In genomic region chr12:120584343-120585149, GRCh38 we compare ENCODE assay signal across 8 cellular contexts. TPM values are rescaled to one million over a fixed set of nuclear protein-coding genes. Genes with fewer than 3 reads are reported as not detected.
A peak's percentile ranks its signal among the peaks of the same experiment; 100 is the strongest.
DNase-seq lines count a peak whose midpoint lies in the region; ATAC-seq and TF ChIP-seq lines count a peak whose summit lies in the region.

No MANE protein-coding gene starts in this region.

- no peak overlapping the region for H3K27ac ChIP-seq in SK-N-SH (ENCODE audit: low read depth in 2 of 2, low read length in 1 of 2)
- H3K27ac ChIP-seq in right cardiac atrium (ENCODE audit: low read length) = peak overlapping the region; percentile 23
- H3K27ac ChIP-seq in rectal smooth muscle tissue (ENCODE audit: low read depth, low read length) = no peak overlapping the region

- no peak for TF ChIP-seq EP300 in SK-N-SH (IDR thresholded peaks at IDR 0.05; ENCODE audit: borderline replicate concordance in 1 of 2, low read depth in 1 of 2, low read length in 1 of 2)

- no peaks in the 10 kb centered on the region for H3K9me2 ChIP-seq in SK-N-SH

- H3K27me3 ChIP-seq in SK-N-SH (ENCODE audit: insufficient read depth) = no peaks in the 10 kb centered on the region
- no peaks in the 10 kb centered on the region for H3K27me3 ChIP-seq in right cardiac atrium (ENCODE audit: control insufficient read depth, insufficient read depth)
- H3K27me3 ChIP-seq in rectal smooth muscle tissue (ENCODE audit: control insufficient read depth, insufficient read depth, low read length) = no peaks in the 10 kb centered on the region

- no peak overlapping the region for H3K27ac Mint-ChIP-seq in activated naive CD8-positive, alpha-beta T cell treated with anti-CD3 and anti-CD28 coated beads, Interleukin-2, amount 10 ng/mL, durations not matched to agents 7 days and 5 days

- no peaks in the 10 kb centered on the region for H3F3A ChIP-seq in SK-N-SH (replicated peaks; ENCODE audit: insufficient read depth)

- CTCF ChIA-PET in HEK293T (lab: Yijun Ruan, JAX) (interaction anchor here (0.5 to 1.1 kb wide), 2 partner anchors 18 to 35 kb away, joined by 3 to 4 read pairs; no protein-coding TSS in a partner anchor), SK-N-SH (lab: Yijun Ruan, JAX) (interaction anchor here (0.6 to 5.2 kb wide), 14 partner anchors 8 to 522 kb away, joined by 3 to 94 read pairs (median 6); partner anchors contain the start of genes CABP1 and UNC119B)

- POLR2A ChIA-PET in HEK293T (lab: Yijun Ruan, JAX) (no interaction called here), SK-N-SH (lab: Yijun Ruan, JAX) (interaction anchor here (0.6 kb wide), 1 partner anchor 383 kb away, joined by 3 read pairs; no protein-coding TSS in a partner anchor)
- POLR2A ChIA-PET in activated naive CD8-positive, alpha-beta T cell treated with anti-CD3 and anti-CD28 coated beads, Interleukin-2, amount 10 ng/mL, durations not matched to agents 7 days and 5 days (lab: Charles Lee) = no interaction called here

- DNase-seq in AG08395 (ENCODE audit: low spot score) (peak; percentile 27), HEK293T (ENCODE audit: extremely low spot score) (peak; percentile 29), SK-N-SH (peak; percentile 77), right cardiac atrium (peak; percentile 55 to 86 (median 84)), kidney glomerular epithelial cell (lab: John Stamatoyannopoulos, UW) (no peak)
- DNase-seq in activated naive CD8-positive, alpha-beta T cell treated with anti-CD3 and anti-CD28 coated beads, Interleukin-2, amount 10 ng/mL, durations not matched to agents 7 days and 5 days = peak; percentile 72

- ATAC-seq in activated naive CD8-positive, alpha-beta T cell treated with anti-CD3 and anti-CD28 coated beads, Interleukin-2, amount 10 ng/mL, durations not matched to agents 7 days and 5 days (ENCODE audit: low read depth) = peak; percentile 12
- ATAC-seq in right cardiac atrium (peak; percentile 56 to 57), HG02642 (IDR thresholded peaks at IDR 0.05; ENCODE audit: poor library complexity, unreplicated experiment) (no peak)

- H3K4me1 Mint-ChIP-seq in activated naive CD8-positive, alpha-beta T cell treated with anti-CD3 and anti-CD28 coated beads, Interleukin-2, amount 10 ng/mL, durations not matched to agents 7 days and 5 days = peaks cover 27% of the 10 kb centered on the region

- no peaks in the 10 kb centered on the region for H3K9me3 ChIP-seq in SK-N-SH
- H3K9me3 ChIP-seq in right cardiac atrium (ENCODE audit: control insufficient read depth, low read length) = no peaks in the 10 kb centered on the region

- peak overlapping the region; percentile 71 for H3K4me3 Mint-ChIP-seq in activated naive CD8-positive, alpha-beta T cell treated with anti-CD3 and anti-CD28 coated beads, Interleukin-2, amount 10 ng/mL, durations not matched to agents 7 days and 5 days

- H2AFZ ChIP-seq in SK-N-SH (ENCODE audit: low read depth) = peak overlapping the region; percentile 67

- peak; percentile 18; the same call in 1 of the 2 replicates for TF ChIP-seq RAD21 in SK-N-SH (IDR thresholded peaks at IDR 0.05; ENCODE audit: low read length)

- peaks cover 15% of the 10 kb centered on the region; the same call in 1 of the 2 replicates for H3K79me2 ChIP-seq in SK-N-SH (ENCODE audit: insufficient read depth)

- H3K4me3 ChIP-seq in SK-N-SH (ENCODE audit: low read depth in 2 of 2, low read length in 1 of 2) (peak overlapping the region; percentile 39 to 44; a peak in 3 of 4 replicates), right cardiac atrium (ENCODE audit: low read length) (peak overlapping the region; percentile 43), rectal smooth muscle tissue (ENCODE audit: low read length) (peak overlapping the region; percentile 32)

- peak overlapping the region; percentile 51 for H3K4me2 ChIP-seq in SK-N-SH

- peaks cover 1% of the 10 kb centered on the region for H3K36me3 Mint-ChIP-seq in activated naive CD8-positive, alpha-beta T cell treated with anti-CD3 and anti-CD28 coated beads, Interleukin-2, amount 10 ng/mL, durations not matched to agents 7 days and 5 days

- peaks cover under 1% of the 10 kb centered on the region in 2 experiments for H3K36me3 ChIP-seq in SK-N-SH (replicated peaks in 1 of 2; ENCODE audit: control insufficient read depth in 1 of 2, insufficient read depth in 2 of 2, low read length in 1 of 2)
- no peaks in the 10 kb centered on the region for H3K36me3 ChIP-seq in rectal smooth muscle tissue (ENCODE audit: control insufficient read depth, insufficient read depth, low read length)

- 37% methylated on average over 24 of the region's 65 CpGs for WGBS in SK-N-SH (ENCODE audit: low lambda C conversion rate)
- WGBS in right cardiac atrium = 2% methylated on average over 65 of the region's 65 CpGs

- intact Hi-C loops in right cardiac atrium (cut with DNase I) = loop anchor here (5.0 to 10.0 kb wide), 7 partner anchors 58 to 510 kb away; partner anchors contain the start of genes UNC119B (in 2 of the 4), CABP1 (in 1 of the 4) and HNF1A (in 1 of the 4)

- no peaks in the 10 kb centered on the region for H3K9me3 Mint-ChIP-seq in activated naive CD8-positive, alpha-beta T cell treated with anti-CD3 and anti-CD28 coated beads, Interleukin-2, amount 10 ng/mL, durations not matched to agents 7 days and 5 days

- H3K9ac ChIP-seq in SK-N-SH (no peak overlapping the region), rectal smooth muscle tissue (ENCODE audit: low read length) (no peak overlapping the region)

- no peaks in the 10 kb centered on the region for H4K20me1 ChIP-seq in SK-N-SH (ENCODE audit: insufficient read depth)

- H3K27me3 Mint-ChIP-seq in activated naive CD8-positive, alpha-beta T cell treated with anti-CD3 and anti-CD28 coated beads, Interleukin-2, amount 10 ng/mL, durations not matched to agents 7 days and 5 days = peaks cover 14% of the 10 kb centered on the region

- H3K4me1 ChIP-seq in SK-N-SH (ENCODE audit: control insufficient read depth in 1 of 2, insufficient read depth in 2 of 2, low read depth in 1 of 2, low read length in 1 of 2) (peaks cover 0 to 8% of the 10 kb centered on the region in 2 experiments; a peak in 2 of 4 replicates), right cardiac atrium (ENCODE audit: control insufficient read depth, insufficient read depth, low read length) (no peaks in the 10 kb centered on the region), rectal smooth muscle tissue (ENCODE audit: control insufficient read depth, insufficient read depth, low read length) (peaks cover 3% of the 10 kb centered on the region)

- TF ChIP-seq CTCF in SK-N-SH (IDR thresholded peaks at IDR 0.05) = peak; percentile 19

TF ChIP-seq in HEK293T, 16 proteins besides CTCF, POLR2A, EP300 and RAD21:
- TF ChIP-seq FOXK2 (IDR thresholded peaks at IDR 0.05) = no peak
- peak; percentile 73 for TF ChIP-seq ZNF384 (IDR thresholded peaks at IDR 0.05)
- TF ChIP-seq L3MBTL2 (conservative IDR thresholded peaks at IDR 0.05) = 0 out of 2 replicates have a peak, but pooled peaks have one; percentile 24

TF ChIP-seq in SK-N-SH, 30 proteins besides CTCF, POLR2A, EP300 and RAD21 (continues in another document):
- TF ChIP-seq RFX5 (IDR thresholded peaks at IDR 0.05; ENCODE audit: low read length) (no peak), MAX (IDR thresholded peaks at IDR 0.05; ENCODE audit: low read depth) (no peak), NFIC (IDR thresholded peaks at IDR 0.05; ENCODE audit: borderline replicate concordance) (no peak), FOXJ3 (CRISPR knock-in tag; IDR thresholded peaks at IDR 0.05) (no peak), SIN3A (IDR thresholded peaks at IDR 0.05; ENCODE audit: borderline replicate concordance, low read depth, low read length) (no peak), USF1 (IDR thresholded peaks at IDR 0.05; ENCODE audit: borderline replicate concordance, low read depth) (no peak), JUND (IDR thresholded peaks at IDR 0.05) (no peak), FOXM1 (IDR thresholded peaks at IDR 0.05; ENCODE audit: low read depth) (no peak)

RNA-seq across cellular contexts. Expression of gene POP5, which starts 3.3 kb away (rescaled TPM):
- polyA plus RNA-seq in SK-N-SH (2012; rRNA removed) = 129 and 148 TPM in 2 replicates
- 113 and 122 TPM in 2 replicates for polyA plus RNA-seq in SK-N-SH (2012; cell fraction: cytosol; rRNA removed)
- polyA plus RNA-seq in SK-N-SH (2012; cell fraction: nucleus; rRNA removed) = 212 and 233 TPM in 2 replicates
- 10 to 100 TPM; 59.4 to 62.3 TPM for total RNA-seq in activated naive CD8-positive, alpha-beta T cell treated with anti-CD3 and anti-CD28 coated beads, Interleukin-2, amount 10 ng/mL, durations not matched to agents 7 days and 5 days
- total RNA-seq in right cardiac atrium = 10 to 100 TPM; 31.4 to 48.4 (median 41.5) TPM
- 54.1 TPM for polyA plus RNA-seq in right cardiac atrium

RNA-seq across cellular contexts. Expression of gene RNF10, which starts 50.4 kb away (rescaled TPM):
- polyA plus RNA-seq in SK-N-SH (2012; rRNA removed) = 118 and 122 TPM in 2 replicates
- polyA plus RNA-seq in SK-N-SH (2012; cell fraction: cytosol; rRNA removed) = 121 and 154 TPM in 2 replicates
- 198 and 234 TPM in 2 replicates for polyA plus RNA-seq in SK-N-SH (2012; cell fraction: nucleus; rRNA removed)
- 100 to 1,000 TPM; 205 to 216 TPM for total RNA-seq in activated naive CD8-positive, alpha-beta T cell treated with anti-CD3 and anti-CD28 coated beads, Interleukin-2, amount 10 ng/mL, durations not matched to agents 7 days and 5 days
- 100 to 1,000 TPM; 235 to 259 (median 237) TPM for total RNA-seq in right cardiac atrium
- polyA plus RNA-seq in right cardiac atrium = 281 TPM

RNA-seq across cellular contexts. Expression of gene COQ5, which starts 55.6 kb away (rescaled TPM):
- polyA plus RNA-seq in SK-N-SH (2012; rRNA removed) (28.0 and 39.0 TPM in 2 replicates), right cardiac atrium (40.5 TPM)
- 38.8 and 41.2 TPM in 2 replicates for polyA plus RNA-seq in SK-N-SH (2012; cell fraction: cytosol; rRNA removed)
- 15.5 and 32.0 TPM in 2 replicates for polyA plus RNA-seq in SK-N-SH (2012; cell fraction: nucleus; rRNA removed)
- 10 to 100 TPM; 24.6 to 25.2 TPM for total RNA-seq in activated naive CD8-positive, alpha-beta T cell treated with anti-CD3 and anti-CD28 coated beads, Interleukin-2, amount 10 ng/mL, durations not matched to agents 7 days and 5 days
- 10 to 100 TPM; 26.2 to 30.6 (median 27.6) TPM for total RNA-seq in right cardiac atrium

RNA-seq across cellular contexts. Expression of gene CABP1, which starts 55.9 kb away (rescaled TPM):
- polyA plus RNA-seq in SK-N-SH (2012; rRNA removed) (0.08 and 0.21 TPM in 2 replicates), right cardiac atrium (3.0 TPM)
- 0.12 and 0.18 TPM in 2 replicates for polyA plus RNA-seq in SK-N-SH (2012; cell fraction: cytosol; rRNA removed)
- 0.27 and 0.38 TPM in 2 replicates for polyA plus RNA-seq in SK-N-SH (2012; cell fraction: nucleus; rRNA removed)
- 1 to 10 TPM; 1.4 to 1.7 TPM for total RNA-seq in activated naive CD8-positive, alpha-beta T cell treated with anti-CD3 and anti-CD28 coated beads, Interleukin-2, amount 10 ng/mL, durations not matched to agents 7 days and 5 days
- total RNA-seq in right cardiac atrium = 1 to 10 TPM in 3 of 4 donors, under 1 TPM in 1; 0.89 to 4.0 (median 2.0) TPM
